In the genomic region with DNA sequence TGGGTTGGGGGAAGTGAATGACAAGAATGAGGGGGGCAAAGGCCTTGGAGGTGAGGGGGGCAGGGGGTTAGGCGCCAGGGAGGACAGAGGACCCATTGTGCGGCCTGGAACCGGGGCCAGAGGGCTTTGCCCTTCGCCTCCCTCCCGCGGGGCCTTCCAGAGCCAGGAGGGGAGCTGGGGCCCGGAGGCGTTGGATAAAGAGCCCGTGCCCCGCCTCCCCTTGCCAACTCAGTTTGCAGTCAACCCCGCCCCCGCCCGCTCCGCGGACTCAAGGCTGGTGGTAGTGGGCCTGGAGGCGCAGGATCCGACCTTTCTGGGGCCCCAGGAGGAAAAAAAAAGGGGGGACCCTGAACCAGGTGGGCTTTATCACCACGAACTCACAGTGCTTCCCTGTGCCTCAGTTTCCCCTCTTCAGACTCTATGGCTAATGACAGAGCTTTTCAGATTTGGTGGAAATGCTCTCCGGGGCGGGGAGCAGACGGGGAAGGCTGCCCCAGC, we compare ENCODE assay signal across 8 cellular contexts. TPM values are rescaled to one million over a fixed set of nuclear protein-coding genes. Genes with fewer than 3 reads are reported as not detected.
DNase-seq lines count a peak whose midpoint lies in the region; ATAC-seq and TF ChIP-seq lines count a peak whose summit lies in the region.

No MANE protein-coding gene starts in this region.

- peaks cover 13% of the 10 kb centered on the region for H3K4me1 Mint-ChIP-seq in activated T-cell treated with anti-CD3 and anti-CD28 coated beads, Interleukin-2, amount 50 U/mL, for 4 hours (ENCODE audit: low read depth)

- 43 to 62% methylated on average over 21 of the region's 21 CpGs for WGBS in heart right ventricle, 2 donors

- intact Hi-C loops in heart right ventricle (cut with DNase I): no loop called here

- H3K4me3 Mint-ChIP-seq in activated T-cell treated with anti-CD3 and anti-CD28 coated beads, Interleukin-2, amount 50 U/mL, for 4 hours: peak overlapping the region; percentile 86

- H3K36me3 Mint-ChIP-seq in activated T-cell treated with anti-CD3 and anti-CD28 coated beads, Interleukin-2, amount 50 U/mL, for 4 hours (ENCODE audit: insufficient read depth): no peaks in the 10 kb centered on the region

- in situ Hi-C loops in HAP-1 (cut with MboI; ENCODE audit: low sequenced_read_pairs): no loop called here
- in situ Hi-C loops in ACHN (cut with HindIII; ENCODE audit: low pct_ligation_motif_present, low pct_unique_long_range_greater_than_20kb, low sequenced_read_pairs): no loop called here

- no peak for TF ChIP-seq CTCF in heart right ventricle (IDR thresholded peaks at IDR 0.05)
- TF ChIP-seq CTCF in retinal pigment epithelial cell (conservative IDR thresholded peaks at IDR 0.05; ENCODE audit: low read depth, low read length): no peak

- no peaks in the 10 kb centered on the region for H3K9me3 ChIP-seq in HAP-1
- H3K9me3 ChIP-seq in heart right ventricle: no peaks in the 10 kb centered on the region

- peak overlapping the region; percentile 40 for H3K4me3 ChIP-seq in HAP-1
- peak overlapping the region; percentile 47 to 84 (median 70) for H3K4me3 ChIP-seq in heart right ventricle
- H3K4me3 ChIP-seq in retinal pigment epithelial cell (ENCODE audit: low read length): peak overlapping the region; percentile 47

- H3K4me1 ChIP-seq in HAP-1: peaks cover 14% of the 10 kb centered on the region
- peaks cover 5 to 53% (median 35%) of the 10 kb centered on the region in 9 donors for H3K4me1 ChIP-seq in heart right ventricle

- no peaks in the 10 kb centered on the region for H3K9me3 Mint-ChIP-seq in activated T-cell treated with anti-CD3 and anti-CD28 coated beads, Interleukin-2, amount 50 U/mL, for 4 hours

- H3K27me3 ChIP-seq in HAP-1 (ENCODE audit: low read depth) (peaks cover 12% of the 10 kb centered on the region), heart right ventricle (peaks cover 0 to 11% (median 0%) of the 10 kb centered on the region in 7 donors)

- no peaks in the 10 kb centered on the region; the same call in 1 of the 2 replicates for H3K36me3 ChIP-seq in HAP-1 (replicated peaks)
- H3K36me3 ChIP-seq in heart right ventricle: peaks cover 0 to 7% (median 0%) of the 10 kb centered on the region in 9 donors

- H3K27ac ChIP-seq in heart right ventricle: peak overlapping the region; percentile 1 to 98 (median 86)

- DNase-seq in HAP-1 (ENCODE audit: low spot score in 2 of 2) (peak in 1 of 2 experiments; percentile 64), heart right ventricle (no peak), retinal pigment epithelial cell (ENCODE audit: low read depth) (no peak), ACHN (no peak), medulla oblongata (ENCODE audit: extremely low spot score) (no peak), NCI-H345 (lab: John Stamatoyannopoulos, UW) (no peak)
- DNase-seq in activated T-cell treated with anti-CD3 and anti-CD28 coated beads, Interleukin-2, amount 50 U/mL, for 4 hours: peak; percentile 22

- ATAC-seq in activated T-cell treated with anti-CD3 and anti-CD28 coated beads, Interleukin-2, amount 50 U/mL, for 4 hours: no peak
- ATAC-seq in heart right ventricle (no peak), HG03521 (IDR thresholded peaks at IDR 0.05; ENCODE audit: unreplicated experiment) (no peak)

- no peaks in the 10 kb centered on the region for H3K27me3 Mint-ChIP-seq in activated T-cell treated with anti-CD3 and anti-CD28 coated beads, Interleukin-2, amount 50 U/mL, for 4 hours (ENCODE audit: low read depth)

RNA-seq across cellular contexts. Expression of a gene that starts 2.1 kb away (rescaled TPM):
- 10 to 100 TPM; 16.9 to 22.2 (median 17.4) TPM for total RNA-seq in activated T-cell treated with anti-CD3 and anti-CD28 coated beads, Interleukin-2, amount 50 U/mL, for 4 hours
- 10 to 100 TPM in 2 of 10 donors, 1 to 10 TPM in 8; 1.7 to 17.3 (median 3.2) TPM for total RNA-seq in heart right ventricle
- polyA plus RNA-seq in heart right ventricle: 10 to 100 TPM in 1 of 2 donors, 1 to 10 TPM in 1; 3.5 to 20.8 TPM

RNA-seq across cellular contexts. Expression of a gene that starts 28.6 kb away (rescaled TPM):
- total RNA-seq in activated T-cell treated with anti-CD3 and anti-CD28 coated beads, Interleukin-2, amount 50 U/mL, for 4 hours: 10 to 100 TPM; 28.1 to 32.3 (median 31.8) TPM
- 10 to 100 TPM; 27.6 to 43.7 (median 34.7) TPM for total RNA-seq in heart right ventricle
- 10 to 100 TPM; 26.4 to 30.5 TPM for polyA plus RNA-seq in heart right ventricle
